Comparison of ENCODE assay signal across 23 cellular contexts in the genomic region with DNA sequence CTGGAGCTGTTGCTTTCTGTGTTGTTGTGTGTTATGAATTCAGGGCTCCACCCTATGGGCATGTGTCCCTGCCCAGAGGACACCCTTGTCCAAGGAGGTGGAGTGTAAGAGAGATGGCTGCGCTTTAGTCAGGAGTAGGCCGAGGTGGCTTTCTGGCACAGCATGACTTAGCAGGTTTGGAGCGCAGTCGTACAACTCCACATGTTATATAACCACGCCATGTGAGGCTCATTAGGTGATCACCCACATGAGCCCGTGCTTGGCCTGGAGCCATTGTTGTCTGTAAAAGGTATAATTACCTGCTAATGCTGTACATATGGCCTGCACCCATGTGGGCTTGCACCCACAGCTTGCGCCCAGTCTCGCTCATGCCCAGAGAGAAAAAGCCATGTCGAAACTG.
"Had no signal": no experiment of that assay in that cellular context is flagged by ENCODE, and none has a peak within 500 bp of the region (broad histone marks: within the 10 kb centered on the region; RNA-seq: fewer than 3 reads in every experiment).

No MANE protein-coding gene starts in this region.

- H3K27ac ChIP-seq: SJCRH30, VCaP had no signal

- H3K36me3 ChIP-seq: SJCRH30 had no signal

- H3K4me3 ChIP-seq: SJCRH30 had no signal

- H3K4me2 ChIP-seq: SK-N-SH had no signal

- H3K9me3 ChIP-seq: SJCRH30, SK-N-SH had no signal

- DNase-seq: activated CD4-positive, alpha-beta memory T cell treated with anti-CD3 and anti-CD28 coated beads for 36 hours; activated CD4-positive, alpha-beta T cell treated with anti-CD3 and anti-CD28 coated beads, Interleukin-2, amount 10 ng/mL, durations not matched to agents 7 days and 5 days; activated CD4-positive, CD25-positive, alpha-beta regulatory T cell; activated CD8-positive, alpha-beta memory T cell treated with anti-CD3 and anti-CD28 coated beads for 24 hours; activated effector memory CD4-positive, alpha-beta T cell treated with anti-CD3 and anti-CD28 coated beads, Interleukin-2, amount 50 U/mL, for 16 hours; activated naive CD4-positive, alpha-beta T cell treated with Interleukin-2 at 50 U/mL for 16 hours; activated naive CD8-positive, alpha-beta T cell treated with anti-CD3 and anti-CD28 coated beads, Interleukin-2, amount 50 U/mL, for 24 hours; activated T-cell treated with anti-CD3 and anti-CD28 coated beads, Interleukin-2, amount 50 U/mL, for 4 hours; amniotic stem cell; NCI-H1092; NCI-H1930; NCI-H345; NCI-H510A; NCI-H526 treated with DMSO at 0.1 percent for 48 hours; OCI-M1; Right ventricle myocardium superior; RPMI8226; SJCRH30; SK-N-SH; T-helper 1 cell had no signal

- H3K4me1 ChIP-seq: SJCRH30 had no signal

- H3K27me3 ChIP-seq: SJCRH30 had no signal

- H3K9ac ChIP-seq: SK-N-SH had no signal

- ATAC-seq: activated naive CD4-positive, alpha-beta T cell treated with anti-CD3 and anti-CD28 coated beads, Interleukin-2, amount 50 U/mL, for 72 hours; activated naive CD8-positive, alpha-beta T cell treated with anti-CD3 and anti-CD28 coated beads, Interleukin-2, amount 50 U/mL, for 24 hours; activated T-cell treated with anti-CD3 and anti-CD28 coated beads, Interleukin-2, amount 50 U/mL, for 4 hours; Panc1 had no signal
